11 cellular contexts compared by ENCODE assay signal in genomic region chr16:65120811-65121721, GRCh38. TPM values are rescaled to one million over a fixed set of nuclear protein-coding genes. Genes with fewer than 3 reads are reported as not detected.
DNase-seq lines count a peak whose midpoint lies in the region; ATAC-seq and TF ChIP-seq lines count a peak whose summit lies in the region.
"Had no signal": no experiment of that assay in that cellular context is flagged by ENCODE, and none has a peak within 500 bp of the region (broad histone marks: within the 10 kb centered on the region; RNA-seq: fewer than 3 reads in every experiment).

No MANE protein-coding gene starts in this region.

- TF ChIP-seq POLR2A in lower leg skin (IDR thresholded peaks at IDR 0.05), result no peak

- H3K4me3 ChIP-seq in colonic mucosa (peak overlapping the region; percentile 47), lower leg skin (ENCODE audit: low read depth, poor library complexity, severe bottlenecking) (peak overlapping the region; percentile 59)
- no peak overlapping the region for H3K4me3 ChIP-seq in CD4-positive, alpha-beta memory T cell (ENCODE audit: low read length in 2 of 2)

- peaks cover 36% of the 10 kb centered on the region for H3K36me3 Mint-ChIP-seq in HFFc6 (ENCODE audit: low read depth)
- peaks cover 0 to 2% of the 10 kb centered on the region in 2 donors for H3K36me3 Mint-ChIP-seq in CD4-positive, alpha-beta memory T cell

- H3K9me3 Mint-ChIP-seq in HFFc6, result no peaks in the 10 kb centered on the region
- H3K9me3 Mint-ChIP-seq in CD4-positive, alpha-beta memory T cell, result peaks cover 0 to 19% (median 2%) of the 10 kb centered on the region in 8 donors

- DNase-seq in HFFc6 (no peak), colonic mucosa (peak; percentile 23), lower leg skin (ENCODE audit: low spot score in 2 of 2) (peak in 1 of 2 donors; percentile 87), substantia nigra (lab: John Stamatoyannopoulos, UW) (peak in 17 of 49 donors; percentile 8 to 59 (median 37))
- no peak for DNase-seq in activated CD4-positive, alpha-beta T cell treated with anti-CD3 and anti-CD28 coated beads, Interleukin-2, amount 50 U/mL, for 4 hours
- DNase-seq in CD4-positive, alpha-beta memory T cell, result no peak
- DNase-seq in effector CD8-positive, alpha-beta T cell (lab: John Stamatoyannopoulos, UW), result no peak
- DNase-seq: activated CD8-positive, alpha-beta memory T cell treated with anti-CD3 and anti-CD28 coated beads, Interleukin-2, amount 50 U/mL, for 48 hours; NCI-H1694 treated with DMSO at 0.1 percent for 48 hours; stimulated activated CD4-positive, alpha-beta T cell treated with anti-CD3 and anti-CD28 coated beads, Interleukin-15, amount 100 ng/mL, for 24 hours had no signal

- H3K4me3 Mint-ChIP-seq in HFFc6, result peak overlapping the region; percentile 96
- no peak overlapping the region for H3K4me3 Mint-ChIP-seq in CD4-positive, alpha-beta memory T cell

- peaks cover 8% of the 10 kb centered on the region for H3K4me1 ChIP-seq in colonic mucosa
- H3K4me1 ChIP-seq in CD4-positive, alpha-beta memory T cell (ENCODE audit: insufficient read depth, low read length), result no peaks in the 10 kb centered on the region

- no peak for ATAC-seq in HG02588 (IDR thresholded peaks at IDR 0.05; ENCODE audit: unreplicated experiment)

- peak overlapping the region; percentile 60 to 61 for H3K9ac ChIP-seq in colonic mucosa (ENCODE audit: low read depth in 2 of 2, low read length in 2 of 2)

- H3K27me3 Mint-ChIP-seq in HFFc6 (ENCODE audit: insufficient read depth), result peaks cover 3% of the 10 kb centered on the region
- H3K27me3 Mint-ChIP-seq in CD4-positive, alpha-beta memory T cell, result peaks cover 21 to 23% of the 10 kb centered on the region in 2 donors

- H3K27ac Mint-ChIP-seq in HFFc6, result peak overlapping the region; percentile 95
- H3K27ac Mint-ChIP-seq in CD4-positive, alpha-beta memory T cell, result no peak overlapping the region

- POLR2A ChIA-PET in CD4-positive, alpha-beta memory T cell (lab: Charles Lee; ENCODE audit: partially characterized antibody), result no interaction called here

- intact Hi-C loops in colonic mucosa (cut with DNase I) (no loop called here), lower leg skin (cut with DNase I; ENCODE audit: low total_unique reads) (no loop called here)
- intact Hi-C loops in CD4-positive, alpha-beta memory T cell (cut with micrococcal nuclease), result no loop called here

- H3K36me3 ChIP-seq in colonic mucosa, result no peaks in the 10 kb centered on the region
- H3K36me3 ChIP-seq in CD4-positive, alpha-beta memory T cell (ENCODE audit: insufficient read depth, low read length), result no peaks in the 10 kb centered on the region

- WGBS in lower leg skin, 2 donors, result 2 to 3% methylated on average over 41 to 59 of the region's 70 CpGs

- H3K27me3 ChIP-seq in colonic mucosa, result peaks cover 40% of the 10 kb centered on the region
- H3K27me3 ChIP-seq in CD4-positive, alpha-beta memory T cell (ENCODE audit: insufficient read depth, low read length), result no peaks in the 10 kb centered on the region

- CTCF ChIA-PET in CD4-positive, alpha-beta memory T cell (lab: Charles Lee; ENCODE audit: partially characterized antibody), result no interaction called here

- H3K9me3 ChIP-seq in colonic mucosa, result no peaks in the 10 kb centered on the region
- H3K9me3 ChIP-seq in CD4-positive, alpha-beta memory T cell (ENCODE audit: control insufficient read depth in 1 of 2, low read length in 2 of 2), result no peaks in the 10 kb centered on the region

- TF ChIP-seq CTCF in HFFc6 (IDR thresholded peaks at IDR 0.05) (no peak), colonic mucosa (IDR thresholded peaks at IDR 0.05) (no peak), lower leg skin (IDR thresholded peaks at IDR 0.05) (no peak)

- H3K4me1 Mint-ChIP-seq in HFFc6 (ENCODE audit: low read depth), result peaks cover 60% of the 10 kb centered on the region
- H3K4me1 Mint-ChIP-seq in CD4-positive, alpha-beta memory T cell, result peaks cover 0 to 5% (median 2%) of the 10 kb centered on the region in 4 donors

- peak overlapping the region; percentile 71 for H3K27ac ChIP-seq in colonic mucosa
- peak overlapping the region; percentile 56 for H3K27ac ChIP-seq in substantia nigra (ENCODE audit: low read depth, low read length, poor library complexity, severe bottlenecking)
- no peak overlapping the region for H3K27ac ChIP-seq in CD4-positive, alpha-beta memory T cell (ENCODE audit: low read depth, low read length)

RNA-seq across cellular contexts. Expression of gene CDH11, which starts 0.8 kb away (rescaled TPM):
- 100 to 1,000 TPM; 507 to 539 (median 527) TPM for total RNA-seq in HFFc6 (2021; fragmentation: NEBNext Ultra II Directional; extraction: Animal tissue kit (Norgen Biotek cat#: 25700))
- 10 to 100 TPM; 10.2 to 17.1 TPM for total RNA-seq in colonic mucosa
- total RNA-seq in lower leg skin, result 10 to 100 TPM; 37.4 to 78.8 (median 47.5) TPM
- total RNA-seq in CD4-positive, alpha-beta memory T cell, result not detected
- not detected for polyA plus RNA-seq in CD4-positive, alpha-beta memory T cell

Comparison
In these comparisons a context has a peak if more than half of its experiments do, and no peak if none do; other contexts are left out.
1. H3K4me3 ChIP-seq: peak in colonic mucosa (single experiment) and lower leg skin (single experiment); none in CD4-positive, alpha-beta memory T cell (0 of 2).
2. RNA of gene CDH11, which starts 0.8 kb away (total RNA-seq): 507 to 539 TPM in HFFc6, 37.4 to 78.8 TPM in lower leg skin and 10.2 to 17.1 TPM in colonic mucosa; not detected in CD4-positive, alpha-beta memory T cell; every median in the first group is over 10 times any median in the second.